Comparison of ENCODE assay signal across 15 cellular contexts in the genomic region with DNA sequence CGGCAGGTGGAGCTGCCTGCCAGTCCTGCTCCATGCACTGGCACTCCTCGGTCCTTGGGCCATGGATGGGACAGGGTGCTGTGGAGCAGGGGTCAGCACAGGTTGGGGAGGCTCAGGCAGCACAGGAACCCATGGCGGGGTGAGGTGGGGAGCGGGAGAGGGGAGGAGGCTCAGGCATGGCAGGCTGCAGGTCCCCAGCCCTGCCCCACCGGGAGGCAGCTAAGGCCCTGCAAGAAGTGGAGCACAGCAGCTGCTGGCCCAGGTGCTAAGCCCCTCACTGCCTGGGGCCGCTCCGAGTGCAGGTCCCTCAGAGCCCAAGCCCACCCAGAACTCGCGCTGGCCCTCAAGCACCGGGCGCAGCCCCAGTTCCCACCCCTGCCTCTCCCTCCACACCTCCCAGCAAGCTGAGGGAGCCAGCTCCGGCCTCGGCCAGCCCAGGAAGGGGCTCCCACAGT. TPM values are rescaled to one million over a fixed set of nuclear protein-coding genes. Genes with fewer than 3 reads are reported as not detected.
DNase-seq lines count a peak whose midpoint lies in the region; ATAC-seq and TF ChIP-seq lines count a peak whose summit lies in the region.
"Had no signal": no experiment of that assay in that cellular context is flagged by ENCODE, and none has a peak within 500 bp of the region (broad histone marks: within the 10 kb centered on the region; RNA-seq: fewer than 3 reads in every experiment).

No MANE protein-coding gene starts in this region.

- peaks cover 25 to 75% (median 57%) of the 10 kb centered on the region in 4 donors for H3K4me1 Mint-ChIP-seq in CD4-positive, CD25-positive, alpha-beta regulatory T cell
- H3K4me1 Mint-ChIP-seq in activated naive CD4-positive, alpha-beta T cell treated with anti-CD3 and anti-CD28 coated beads, Interleukin-2, amount 10 ng/mL, durations not matched to agents 7 days and 5 days = peaks cover 69% of the 10 kb centered on the region
- H3K4me1 Mint-ChIP-seq in naive thymus-derived CD8-positive, alpha-beta T cell = peaks cover 40 to 87% (median 85%) of the 10 kb centered on the region in 4 donors

- H3K4me3 Mint-ChIP-seq in CD4-positive, CD25-positive, alpha-beta regulatory T cell = peak overlapping the region; percentile 91 to 100 (median 99)
- peak overlapping the region; percentile 93 for H3K4me3 Mint-ChIP-seq in activated naive CD4-positive, alpha-beta T cell treated with anti-CD3 and anti-CD28 coated beads, Interleukin-2, amount 10 ng/mL, durations not matched to agents 7 days and 5 days
- H3K4me3 Mint-ChIP-seq in naive thymus-derived CD8-positive, alpha-beta T cell = peak overlapping the region in 9 of 10 donors; percentile 87 to 99 (median 97)

- H3K36me3 ChIP-seq in CD4-positive, CD25-positive, alpha-beta regulatory T cell (ENCODE audit: control insufficient read depth, insufficient read depth, low read length) = peaks cover 14% of the 10 kb centered on the region
- no peaks in the 10 kb centered on the region for H3K36me3 ChIP-seq in GM06990 (ENCODE audit: control insufficient read depth, insufficient read depth, low read length)
- H3K36me3 ChIP-seq: right atrium auricular region, thoracic aorta had no signal

- H3K4me3 ChIP-seq in CD4-positive, CD25-positive, alpha-beta regulatory T cell (ENCODE audit: low read depth, low read length) = peak overlapping the region; percentile 99
- H3K4me3 ChIP-seq in GM06990 (replicated peaks; ENCODE audit: low read depth, low read length) = no peak overlapping the region
- H3K4me3 ChIP-seq: right atrium auricular region had no signal

- no peaks in the 10 kb centered on the region for H3K27me3 ChIP-seq in CD4-positive, CD25-positive, alpha-beta regulatory T cell (ENCODE audit: control insufficient read depth, insufficient read depth, low read length)
- no peaks in the 10 kb centered on the region for H3K27me3 ChIP-seq in GM06990 (replicated peaks; ENCODE audit: control insufficient read depth, insufficient read depth, low read length)
- H3K27me3 ChIP-seq: right atrium auricular region had no signal

- no peak for DNase-seq in CD4-positive, CD25-positive, alpha-beta regulatory T cell
- DNase-seq in GM06990 (ENCODE audit: extremely low read depth, insufficient read length) (peak; percentile 1), A172 (ENCODE audit: low spot score) (no peak), glomerular visceral epithelial cell (ENCODE audit: extremely low spot score) (no peak), NCI-H524 treated with DMSO at 0.1 percent for 48 hours (lab: John Stamatoyannopoulos, UW) (no peak)
- DNase-seq in activated naive CD4-positive, alpha-beta T cell treated with anti-CD3 and anti-CD28 coated beads, Interleukin-2, amount 10 ng/mL, durations not matched to agents 7 days and 5 days = peak; percentile 39
- DNase-seq in naive thymus-derived CD8-positive, alpha-beta T cell = no peak
- DNase-seq: DMS79, mesendoderm, NCI-H187 treated with DMSO at 0.1 percent for 48 hours, NCI-H510A, SIG-M5 had no signal

- peak overlapping the region; percentile 92 to 100 (median 99) for H3K27ac Mint-ChIP-seq in CD4-positive, CD25-positive, alpha-beta regulatory T cell
- H3K27ac Mint-ChIP-seq in activated naive CD4-positive, alpha-beta T cell treated with anti-CD3 and anti-CD28 coated beads, Interleukin-2, amount 10 ng/mL, durations not matched to agents 7 days and 5 days = peak overlapping the region; percentile 98
- H3K27ac Mint-ChIP-seq in naive thymus-derived CD8-positive, alpha-beta T cell = peak overlapping the region in 9 of 10 donors; percentile 91 to 99 (median 96)

- peaks cover 19% of the 10 kb centered on the region for H3K36me3 Mint-ChIP-seq in CD4-positive, CD25-positive, alpha-beta regulatory T cell
- peaks cover 47% of the 10 kb centered on the region for H3K36me3 Mint-ChIP-seq in activated naive CD4-positive, alpha-beta T cell treated with anti-CD3 and anti-CD28 coated beads, Interleukin-2, amount 10 ng/mL, durations not matched to agents 7 days and 5 days
- peaks cover 9 to 11% (median 10%) of the 10 kb centered on the region in 3 donors for H3K36me3 Mint-ChIP-seq in naive thymus-derived CD8-positive, alpha-beta T cell

- H3K27ac ChIP-seq in CD4-positive, CD25-positive, alpha-beta regulatory T cell (ENCODE audit: insufficient read depth, low read length, poor library complexity, severe bottlenecking) = peak overlapping the region; percentile 90
- H3K27ac ChIP-seq: right atrium auricular region, thoracic aorta had no signal

- H3K9me3 ChIP-seq in CD4-positive, CD25-positive, alpha-beta regulatory T cell (ENCODE audit: control insufficient read depth in 2 of 2, low read length in 2 of 2) = no peaks in the 10 kb centered on the region
- H3K9me3 ChIP-seq: right atrium auricular region, thoracic aorta had no signal

- POLR2A ChIA-PET in naive thymus-derived CD8-positive, alpha-beta T cell (lab: Charles Lee) = interaction anchor here (1.0 to 3.2 kb wide), 7 partner anchors 10 to 251 kb away, joined by 3 to 20 read pairs (median 5); partner anchors contain the start of genes GBP2, GBP3 and GBP4

- TF ChIP-seq CTCF in GM06990 (IDR thresholded peaks at IDR 0.05; ENCODE audit: insufficient read depth, low read length, poor library complexity, severe bottlenecking) = no peak

- H3K4me1 ChIP-seq in CD4-positive, CD25-positive, alpha-beta regulatory T cell (ENCODE audit: control insufficient read depth, insufficient read depth, low read length, poor library complexity, severe bottlenecking) = peaks cover 64% of the 10 kb centered on the region
- H3K4me1 ChIP-seq: right atrium auricular region had no signal

- CTCF ChIA-PET in activated naive CD4-positive, alpha-beta T cell treated with anti-CD3 and anti-CD28 coated beads, Interleukin-2, amount 10 ng/mL, durations not matched to agents 7 days and 5 days (lab: Charles Lee) = interaction anchor here (0.7 to 12.4 kb wide), 13 partner anchors 13 to 301 kb away, joined by 3 to 122 read pairs (median 4); partner anchors contain the start of gene GBP4

- peaks cover 0 to 4% (median 0%) of the 10 kb centered on the region in 7 donors for H3K9me3 Mint-ChIP-seq in CD4-positive, CD25-positive, alpha-beta regulatory T cell
- H3K9me3 Mint-ChIP-seq in activated naive CD4-positive, alpha-beta T cell treated with anti-CD3 and anti-CD28 coated beads, Interleukin-2, amount 10 ng/mL, durations not matched to agents 7 days and 5 days = peaks cover 5% of the 10 kb centered on the region
- peaks cover 0 to 6% (median 0%) of the 10 kb centered on the region in 9 donors for H3K9me3 Mint-ChIP-seq in naive thymus-derived CD8-positive, alpha-beta T cell

- no peak for ATAC-seq in CD4-positive, CD25-positive, alpha-beta regulatory T cell (ENCODE audit: low read depth in 2 of 2)
- no peak for ATAC-seq in naive thymus-derived CD8-positive, alpha-beta T cell

- H3K27me3 Mint-ChIP-seq in CD4-positive, CD25-positive, alpha-beta regulatory T cell = no peaks in the 10 kb centered on the region
- no peaks in the 10 kb centered on the region for H3K27me3 Mint-ChIP-seq in activated naive CD4-positive, alpha-beta T cell treated with anti-CD3 and anti-CD28 coated beads, Interleukin-2, amount 10 ng/mL, durations not matched to agents 7 days and 5 days
- H3K27me3 Mint-ChIP-seq in naive thymus-derived CD8-positive, alpha-beta T cell = no peaks in the 10 kb centered on the region

RNA-seq across cellular contexts. Expression of gene GBP5, which starts 0.7 kb away (rescaled TPM):
- total RNA-seq in CD4-positive, CD25-positive, alpha-beta regulatory T cell = 425 TPM
- 100 to 1,000 TPM; 201 to 381 (median 293) TPM for polyA plus RNA-seq in CD4-positive, CD25-positive, alpha-beta regulatory T cell
- 10 to 100 TPM; 19.9 to 22.2 TPM for total RNA-seq in naive thymus-derived CD8-positive, alpha-beta T cell
- polyA plus RNA-seq in naive thymus-derived CD8-positive, alpha-beta T cell = 10 to 100 TPM; 24.6 to 51.9 (median 48.7) TPM
- 0.07 TPM in 1 of 2 replicates, not detected in the other for total RNA-seq in A172 (2014; rRNA removed; shearing (Covaris generic))
- polyA plus RNA-seq: BJ had no signal

Comparison
In these comparisons a context has a peak if more than half of its experiments do, and no peak if none do; other contexts are left out.
1. DNase-seq: peak in GM06990 (single experiment) and activated naive CD4-positive, alpha-beta T cell treated with anti-CD3 and anti-CD28 coated beads, Interleukin-2, amount 10 ng/mL, durations not matched to agents 7 days and 5 days (single experiment); none in CD4-positive, CD25-positive, alpha-beta regulatory T cell (0 of 3), naive thymus-derived CD8-positive, alpha-beta T cell (0 of 10), A172 (single experiment), glomerular visceral epithelial cell (single experiment) and NCI-H524 treated with DMSO at 0.1 percent for 48 hours (single experiment).
2. RNA of gene GBP5, which starts 0.7 kb away (total RNA-seq): 425 TPM in CD4-positive, CD25-positive, alpha-beta regulatory T cell (single experiment) and 19.9 to 22.2 TPM in naive thymus-derived CD8-positive, alpha-beta T cell; 0.07 TPM in A172; every median in the first group is over 10 times any median in the second.
3. Peak in every context shown above with its lines, with median percentiles within 50 percentile points of each other: H3K27ac Mint-ChIP-seq and H3K4me3 Mint-ChIP-seq.